In genomic region chr11:28296426-28296825, GRCh38 we compare ENCODE assay signal across 13 cellular contexts.
DNase-seq lines count a peak whose midpoint lies in the region; ATAC-seq lines count a peak whose summit lies in the region.
"Had no signal": no experiment of that assay in that cellular context is flagged by ENCODE, and none has a peak within 500 bp of the region (broad histone marks: within the 10 kb centered on the region; RNA-seq: fewer than 3 reads in every experiment).

No MANE protein-coding gene starts in this region.

- H3K27ac Mint-ChIP-seq in activated T-helper 17 cell treated with anti-CD3 and anti-CD28 coated beads, Interleukin-2, amount 50 U/mL, for 72 hours, result no peak overlapping the region
- no peak overlapping the region for H3K27ac Mint-ChIP-seq in CD4-positive, alpha-beta memory T cell
- H3K27ac Mint-ChIP-seq: activated B cell treated with CpG ODN at 0.5 μM for 24 hours, B cell, mesothelial cell of epicardium had no signal

- H3K9me3 Mint-ChIP-seq in activated T-helper 17 cell treated with anti-CD3 and anti-CD28 coated beads, Interleukin-2, amount 50 U/mL, for 72 hours, result no peaks in the 10 kb centered on the region
- peaks cover 0 to 3% (median 0%) of the 10 kb centered on the region in 8 donors for H3K9me3 Mint-ChIP-seq in CD4-positive, alpha-beta memory T cell
- H3K9me3 Mint-ChIP-seq: activated B cell treated with CpG ODN at 0.5 μM for 24 hours, mesothelial cell of epicardium had no signal

- no peaks in the 10 kb centered on the region for H3K4me1 ChIP-seq in CD4-positive, alpha-beta memory T cell (ENCODE audit: insufficient read depth, low read length)

- intact Hi-C loops in CD4-positive, alpha-beta memory T cell (cut with micrococcal nuclease), result no loop called here

- POLR2A ChIA-PET in CD4-positive, alpha-beta memory T cell (lab: Charles Lee; ENCODE audit: partially characterized antibody), result no interaction called here

- no peaks in the 10 kb centered on the region for H3K9me3 ChIP-seq in CD4-positive, alpha-beta memory T cell (ENCODE audit: control insufficient read depth in 1 of 2, low read length in 2 of 2)

- H3K27ac ChIP-seq in CD4-positive, alpha-beta memory T cell (ENCODE audit: low read depth, low read length), result no peak overlapping the region

- ATAC-seq in GM18499 (IDR thresholded peaks at IDR 0.05; ENCODE audit: insufficient read depth, unreplicated experiment), result peak; percentile 91
- peak; percentile 99 for ATAC-seq in GM19395 (IDR thresholded peaks at IDR 0.05; ENCODE audit: unreplicated experiment)
- peak; percentile 94 for ATAC-seq in HG02642 (IDR thresholded peaks at IDR 0.05; ENCODE audit: poor library complexity, unreplicated experiment)
- ATAC-seq in HG03354 (IDR thresholded peaks at IDR 0.05; ENCODE audit: poor library complexity, severe bottlenecking, unreplicated experiment), result peak; percentile 98
- ATAC-seq in activated T-helper 17 cell treated with anti-CD3 and anti-CD28 coated beads, Interleukin-2, amount 50 U/mL, for 72 hours (replicated peaks), result no peak

- no peak for DNase-seq in AML-193 (lab: John Stamatoyannopoulos, UW)
- DNase-seq in activated CD4-positive, CD25-positive, alpha-beta regulatory T cell (lab: John Stamatoyannopoulos, UW), result no peak
- DNase-seq in CD4-positive, alpha-beta memory T cell, result no peak
- DNase-seq: activated B cell treated with CpG ODN at 0.5 μM for 24 hours; SHP77; stimulated activated CD4-positive, alpha-beta T cell treated with anti-CD3 and anti-CD28 coated beads, Interleukin-2, amount 100 ng/mL, for 48 hours had no signal

- H3K4me1 Mint-ChIP-seq in activated T-helper 17 cell treated with anti-CD3 and anti-CD28 coated beads, Interleukin-2, amount 50 U/mL, for 72 hours, result no peaks in the 10 kb centered on the region
- no peaks in the 10 kb centered on the region for H3K4me1 Mint-ChIP-seq in CD4-positive, alpha-beta memory T cell
- H3K4me1 Mint-ChIP-seq: activated B cell treated with CpG ODN at 0.5 μM for 24 hours, B cell, mesothelial cell of epicardium had no signal

- no peak overlapping the region for H3K4me3 ChIP-seq in CD4-positive, alpha-beta memory T cell (ENCODE audit: low read length in 2 of 2)

- no peaks in the 10 kb centered on the region for H3K27me3 ChIP-seq in CD4-positive, alpha-beta memory T cell (ENCODE audit: insufficient read depth, low read length)

- no peak overlapping the region for H3K4me3 Mint-ChIP-seq in activated T-helper 17 cell treated with anti-CD3 and anti-CD28 coated beads, Interleukin-2, amount 50 U/mL, for 72 hours
- no peak overlapping the region for H3K4me3 Mint-ChIP-seq in CD4-positive, alpha-beta memory T cell
- H3K4me3 Mint-ChIP-seq: activated B cell treated with CpG ODN at 0.5 μM for 24 hours, B cell, mesothelial cell of epicardium had no signal

- CTCF ChIA-PET in CD4-positive, alpha-beta memory T cell (lab: Charles Lee; ENCODE audit: partially characterized antibody), result no interaction called here

- H3K36me3 ChIP-seq in CD4-positive, alpha-beta memory T cell (ENCODE audit: insufficient read depth, low read length), result peaks cover 5% of the 10 kb centered on the region

- no peaks in the 10 kb centered on the region for H3K27me3 Mint-ChIP-seq in activated T-helper 17 cell treated with anti-CD3 and anti-CD28 coated beads, Interleukin-2, amount 50 U/mL, for 72 hours
- no peaks in the 10 kb centered on the region for H3K27me3 Mint-ChIP-seq in CD4-positive, alpha-beta memory T cell
- H3K27me3 Mint-ChIP-seq: activated B cell treated with CpG ODN at 0.5 μM for 24 hours, B cell had no signal

- peaks cover 73% of the 10 kb centered on the region for H3K36me3 Mint-ChIP-seq in activated T-helper 17 cell treated with anti-CD3 and anti-CD28 coated beads, Interleukin-2, amount 50 U/mL, for 72 hours (ENCODE audit: low read depth)
- H3K36me3 Mint-ChIP-seq in CD4-positive, alpha-beta memory T cell, result peaks cover 61 to 62% of the 10 kb centered on the region in 2 donors
